ENCODE assay signal across 15 cellular contexts in the genomic region with DNA sequence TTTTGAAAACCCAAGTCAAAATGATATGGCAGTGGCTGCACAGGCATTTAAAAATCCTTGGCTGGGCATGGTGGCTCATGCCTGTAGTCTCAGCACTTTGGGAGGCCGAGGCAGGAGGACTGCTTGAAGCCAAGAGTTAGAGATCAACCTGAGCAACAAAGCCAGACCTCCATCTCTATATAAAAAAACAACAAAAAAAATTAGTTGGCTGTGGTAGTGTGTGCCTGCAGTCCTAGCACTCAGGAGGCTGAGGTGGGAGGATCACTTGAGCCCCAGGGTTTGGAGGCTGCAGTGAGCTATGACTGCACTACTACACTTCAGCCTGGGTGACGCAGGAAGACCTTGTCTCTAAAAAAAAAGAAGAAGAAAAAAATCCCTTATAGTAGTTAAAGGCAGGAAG.
DNase-seq lines count a peak whose midpoint lies in the region; ATAC-seq and TF ChIP-seq lines count a peak whose summit lies in the region.
"Had no signal": no experiment of that assay in that cellular context is flagged by ENCODE, and none has a peak within 500 bp of the region (broad histone marks: within the 10 kb centered on the region; RNA-seq: fewer than 3 reads in every experiment).

No MANE protein-coding gene starts in this region.

- no peaks in the 10 kb centered on the region for H3K4me1 ChIP-seq in neuronal stem cell (ENCODE audit: control insufficient read depth in 2 of 2, insufficient read depth in 1 of 2, low read depth in 1 of 2, low read length in 2 of 2)

- H2BK15ac ChIP-seq in neuronal stem cell (ENCODE audit: low read length): no peak overlapping the region

- H3K27me3 ChIP-seq in HL-60 (ENCODE audit: insufficient read depth, poor library complexity, severe bottlenecking) (no peaks in the 10 kb centered on the region), neuronal stem cell (ENCODE audit: control insufficient read depth in 3 of 3, insufficient read depth in 3 of 3, low read depth in 1 of 3, low read length in 3 of 3) (no peaks in the 10 kb centered on the region)

- no peak overlapping the region for H3K4me3 ChIP-seq in HL-60 (replicated peaks; ENCODE audit: insufficient read depth, low read length)
- H3K4me3 ChIP-seq in NB4 (ENCODE audit: low read depth, low read length): no peak overlapping the region
- no peak overlapping the region for H3K4me3 ChIP-seq in neuronal stem cell (ENCODE audit: low read length in 2 of 2)
- H3K4me3 ChIP-seq: GM23248 had no signal

- no peak for DNase-seq in HL-60 (ENCODE audit: low read depth in 1 of 2, low spot score in 1 of 2)
- DNase-seq in NB4 (ENCODE audit: low read depth): peak; percentile 57
- DNase-seq in OCI-M1 (lab: John Stamatoyannopoulos, UW): peak; percentile 82
- no peak for DNase-seq in neuronal stem cell (ENCODE audit: low spot score)
- no peak for DNase-seq in H4 (ENCODE audit: low spot score)
- DNase-seq: CD4-positive, alpha-beta memory T cell; COR-L47; DMS153; DMS79 treated with DMSO at 0.1 percent for 48 hours; GM23248; IMR-90 had no signal

- no peak overlapping the region for H2AFZ ChIP-seq in neuronal stem cell (ENCODE audit: low read length)
- H2AFZ ChIP-seq: GM23248 had no signal

- H2BK5ac ChIP-seq in neuronal stem cell (ENCODE audit: low read length): no peak overlapping the region

- no peak overlapping the region for H3K4ac ChIP-seq in neuronal stem cell (ENCODE audit: low read length)

- H3K79me1 ChIP-seq in neuronal stem cell (ENCODE audit: low read depth, low read length): no peaks in the 10 kb centered on the region

- H3K9ac ChIP-seq in neuronal stem cell (ENCODE audit: low read depth, low read length, poor library complexity): no peak overlapping the region
- H3K9ac ChIP-seq: GM23248 had no signal

- TF ChIP-seq CTCF in HL-60 (IDR thresholded peaks at IDR 0.05; ENCODE audit: insufficient read depth, low read length) (no peak), NB4 (IDR thresholded peaks at IDR 0.05; ENCODE audit: low read depth, low read length) (no peak)

- H3K18ac ChIP-seq in neuronal stem cell (ENCODE audit: low read length): no peak overlapping the region

- H3K9me3 ChIP-seq in neuronal stem cell (replicated peaks in 1 of 2; ENCODE audit: control insufficient read depth in 2 of 2, insufficient read depth in 1 of 2, low read depth in 1 of 2, low read length in 2 of 2): no peaks in the 10 kb centered on the region

- H4K8ac ChIP-seq in neuronal stem cell (ENCODE audit: low read depth, low read length): no peak overlapping the region

- H3K23ac ChIP-seq in neuronal stem cell (ENCODE audit: low read depth, low read length, poor library complexity): no peak overlapping the region

- TF ChIP-seq POLR2A in NB4 (IDR thresholded peaks at IDR 0.05; ENCODE audit: extremely low read depth, insufficient read length): no peak

- no peak overlapping the region for H4K91ac ChIP-seq in neuronal stem cell (ENCODE audit: low read depth, low read length, poor library complexity)

- peak overlapping the region; percentile 18 for H3K4me2 ChIP-seq in neuronal stem cell (ENCODE audit: insufficient read depth, low read length, poor library complexity, severe bottlenecking)

- no peak overlapping the region for H2AK5ac ChIP-seq in neuronal stem cell (ENCODE audit: low read depth, low read length)

- H3K27ac ChIP-seq in HL-60 (replicated peaks): peak overlapping the region; percentile 70
- no peak overlapping the region for H3K27ac ChIP-seq in neuronal stem cell (replicated peaks; ENCODE audit: low read length)
- H3K27ac ChIP-seq: C4-2B, GM23248 had no signal

- ATAC-seq in HG03045 (IDR thresholded peaks at IDR 0.05; ENCODE audit: unreplicated experiment) (no peak), GM19455 (IDR thresholded peaks at IDR 0.05; ENCODE audit: unreplicated experiment) (no peak), GM18873 (IDR thresholded peaks at IDR 0.05; ENCODE audit: low FRiP score, unreplicated experiment) (no peak)

- no peak overlapping the region for H3K14ac ChIP-seq in neuronal stem cell (ENCODE audit: low read length)

- no CpG with 5 or more reads among the region's 2 CpGs for WGBS in neuronal stem cell (ENCODE audit: extremely low coverage in 2 of 2, insufficient read length in 2 of 2, insufficient replicate concordance in 1 of 2), 2 donors

- H2BK12ac ChIP-seq in neuronal stem cell (ENCODE audit: low read length): no peak overlapping the region

- H3K36me3 ChIP-seq in neuronal stem cell (replicated peaks in 1 of 2; ENCODE audit: control insufficient read depth in 2 of 2, insufficient read depth in 2 of 2, low read length in 2 of 2): no peaks in the 10 kb centered on the region

- H2BK120ac ChIP-seq in neuronal stem cell (ENCODE audit: low read depth, low read length): no peak overlapping the region

Comparison
In these comparisons a context has a peak if more than half of its experiments do, and no peak if none do; other contexts are left out.
1. DNase-seq: peak in NB4 (single experiment) and OCI-M1 (single experiment); none in HL-60 (0 of 2), neuronal stem cell (single experiment) and H4 (single experiment).